Comparison of ENCODE assay signal across 18 cellular contexts in the genomic region with DNA sequence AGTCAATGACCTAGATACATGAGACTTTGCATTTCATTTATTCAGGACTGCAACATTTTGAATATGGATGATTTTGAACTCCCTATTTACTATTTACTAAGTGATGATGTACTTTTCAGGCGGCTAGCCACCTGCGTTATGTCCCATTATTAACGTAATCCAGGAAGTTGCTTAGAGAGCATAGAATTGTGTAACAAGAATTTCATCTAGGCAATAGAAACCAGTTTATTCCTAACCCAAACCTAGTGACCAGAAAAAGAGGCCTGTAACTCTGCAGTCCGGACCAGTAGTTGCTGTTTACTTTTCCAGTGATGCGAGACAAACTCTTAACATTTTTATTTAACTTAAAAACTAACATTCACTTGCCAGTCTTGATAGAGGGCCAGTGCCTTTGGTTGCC. TPM values are rescaled to one million over a fixed set of nuclear protein-coding genes. Genes with fewer than 3 reads are reported as not detected.
DNase-seq lines count a peak whose midpoint lies in the region; ATAC-seq and TF ChIP-seq lines count a peak whose summit lies in the region.
"Had no signal": no experiment of that assay in that cellular context is flagged by ENCODE, and none has a peak within 500 bp of the region (broad histone marks: within the 10 kb centered on the region; RNA-seq: fewer than 3 reads in every experiment).

No MANE protein-coding gene starts in this region.

- H3K36me3 ChIP-seq in gastroesophageal sphincter: peaks cover 0 to 10% of the 10 kb centered on the region in 2 donors
- H3K36me3 ChIP-seq in gastrocnemius medialis: peaks cover 0 to 15% of the 10 kb centered on the region in 2 donors
- no peaks in the 10 kb centered on the region for H3K36me3 ChIP-seq in breast epithelium

- H3K4me3 Mint-ChIP-seq in activated CD8-positive, alpha-beta T cell treated with anti-CD3 and anti-CD28 coated beads, Interleukin-2, amount 10 ng/mL, durations not matched to agents 7 days and 5 days: no peak overlapping the region
- H3K4me3 Mint-ChIP-seq in activated CD8-positive, alpha-beta T cell treated with anti-CD3 and anti-CD28 coated beads for 36 hours: no peak overlapping the region
- no peak overlapping the region for H3K4me3 Mint-ChIP-seq in T-cell
- H3K4me3 Mint-ChIP-seq: activated CD4-positive, alpha-beta T cell treated with anti-CD3 and anti-CD28 coated beads for 36 hours; CD14-positive monocyte; natural killer cell treated with Interleukin-12 subunit alpha and Interleukin-12 subunit beta and Interleukin-15 and Interleukin-18, amount 100 ng/mL, for 72 hours; stimulated activated naive CD8-positive, alpha-beta T cell treated with anti-CD3 and anti-CD28 coated beads, Interleukin-15, amount 100 ng/mL, for 72 hours had no signal

- TF ChIP-seq CTCF in activated CD8-positive, alpha-beta T cell treated with anti-CD3 and anti-CD28 coated beads for 36 hours (IDR thresholded peaks at IDR 0.05): no peak
- TF ChIP-seq CTCF in gastroesophageal sphincter (IDR thresholded peaks at IDR 0.05) (no peak), gastrocnemius medialis (IDR thresholded peaks at IDR 0.05 in 4 of 5, conservative IDR thresholded peaks at IDR 0.05 in 1 of 5) (no peak), breast epithelium (IDR thresholded peaks at IDR 0.05) (no peak)

- no peak for TF ChIP-seq POLR2A in gastroesophageal sphincter (IDR thresholded peaks at IDR 0.05)
- TF ChIP-seq POLR2A in gastrocnemius medialis (IDR thresholded peaks at IDR 0.05): no peak
- TF ChIP-seq POLR2A in breast epithelium (IDR thresholded peaks at IDR 0.05): no peak

- TF ChIP-seq EP300 in gastroesophageal sphincter (IDR thresholded peaks at IDR 0.05): no peak

- H3K27ac Mint-ChIP-seq in activated CD8-positive, alpha-beta T cell treated with anti-CD3 and anti-CD28 coated beads, Interleukin-2, amount 10 ng/mL, durations not matched to agents 7 days and 5 days: peak overlapping the region; percentile 34
- no peak overlapping the region for H3K27ac Mint-ChIP-seq in activated CD8-positive, alpha-beta T cell treated with anti-CD3 and anti-CD28 coated beads for 36 hours
- peak overlapping the region; percentile 15 to 16 for H3K27ac Mint-ChIP-seq in T-cell

- H3K4me3 ChIP-seq in gastroesophageal sphincter: no peak overlapping the region
- H3K4me3 ChIP-seq in gastrocnemius medialis: no peak overlapping the region
- no peak overlapping the region for H3K4me3 ChIP-seq in breast epithelium

- H3K36me3 Mint-ChIP-seq in activated CD8-positive, alpha-beta T cell treated with anti-CD3 and anti-CD28 coated beads, Interleukin-2, amount 10 ng/mL, durations not matched to agents 7 days and 5 days (ENCODE audit: low read depth): peaks cover 32% of the 10 kb centered on the region
- peaks cover 40% of the 10 kb centered on the region for H3K36me3 Mint-ChIP-seq in activated CD8-positive, alpha-beta T cell treated with anti-CD3 and anti-CD28 coated beads for 36 hours (ENCODE audit: low read depth)
- H3K36me3 Mint-ChIP-seq in T-cell: peaks cover 10% of the 10 kb centered on the region
- H3K36me3 Mint-ChIP-seq: natural killer cell treated with Interleukin-12 subunit alpha and Interleukin-12 subunit beta and Interleukin-15 and Interleukin-18, amount 100 ng/mL, for 72 hours had no signal

- H3K4me1 Mint-ChIP-seq in activated CD8-positive, alpha-beta T cell treated with anti-CD3 and anti-CD28 coated beads, Interleukin-2, amount 10 ng/mL, durations not matched to agents 7 days and 5 days (ENCODE audit: low read depth): peaks cover 25% of the 10 kb centered on the region
- peaks cover 53% of the 10 kb centered on the region for H3K4me1 Mint-ChIP-seq in activated CD8-positive, alpha-beta T cell treated with anti-CD3 and anti-CD28 coated beads for 36 hours (ENCODE audit: low read depth)
- peaks cover 39 to 50% (median 46%) of the 10 kb centered on the region in 3 donors for H3K4me1 Mint-ChIP-seq in T-cell

- no peak for ATAC-seq in activated CD8-positive, alpha-beta T cell treated with anti-CD3 and anti-CD28 coated beads, Interleukin-2, amount 10 ng/mL, durations not matched to agents 7 days and 5 days
- ATAC-seq in activated CD8-positive, alpha-beta T cell treated with anti-CD3 and anti-CD28 coated beads for 36 hours: no peak
- ATAC-seq in T-cell (replicated peaks in 1 of 4) (no peak), gastroesophageal sphincter (no peak), gastrocnemius medialis (no peak), GM21515 (IDR thresholded peaks at IDR 0.05; ENCODE audit: unreplicated experiment) (no peak)

- no peak for DNase-seq in activated CD8-positive, alpha-beta T cell treated with anti-CD3 and anti-CD28 coated beads, Interleukin-2, amount 10 ng/mL, durations not matched to agents 7 days and 5 days
- DNase-seq in activated CD8-positive, alpha-beta T cell treated with anti-CD3 and anti-CD28 coated beads for 36 hours: no peak
- no peak for DNase-seq in T-cell
- DNase-seq in gastrocnemius medialis: no peak
- DNase-seq in breast epithelium (ENCODE audit: low spot score in 2 of 2): no peak
- DNase-seq in HuH-7.5 (ENCODE audit: low spot score): no peak
- DNase-seq: activated CD8-positive, alpha-beta memory T cell treated with anti-CD3 and anti-CD28 coated beads, Interleukin-2, amount 50 U/mL, for 48 hours; activated naive CD4-positive, alpha-beta T cell; IMR-90; mesenchymal stem cell; NCI-H2029 treated with DMSO at 0.1 percent for 48 hours; T1000 had no signal

- H3K27me3 ChIP-seq in gastroesophageal sphincter (no peaks in the 10 kb centered on the region), gastrocnemius medialis (no peaks in the 10 kb centered on the region), breast epithelium (no peaks in the 10 kb centered on the region)

- H3K27ac ChIP-seq in gastroesophageal sphincter (peak overlapping the region in 3 of 4 donors; percentile 12 to 59 (median 58)), gastrocnemius medialis (peak overlapping the region in 3 of 4 donors; percentile 35 to 51 (median 43)), breast epithelium (no peak overlapping the region)

- H3K9me3 Mint-ChIP-seq in activated CD8-positive, alpha-beta T cell treated with anti-CD3 and anti-CD28 coated beads, Interleukin-2, amount 10 ng/mL, durations not matched to agents 7 days and 5 days (ENCODE audit: insufficient read depth): no peaks in the 10 kb centered on the region
- H3K9me3 Mint-ChIP-seq in activated CD8-positive, alpha-beta T cell treated with anti-CD3 and anti-CD28 coated beads for 36 hours: no peaks in the 10 kb centered on the region
- no peaks in the 10 kb centered on the region for H3K9me3 Mint-ChIP-seq in T-cell
- H3K9me3 Mint-ChIP-seq: CD14-positive monocyte; natural killer cell treated with Interleukin-12 subunit alpha and Interleukin-12 subunit beta and Interleukin-15 and Interleukin-18, amount 100 ng/mL, for 72 hours had no signal

- no peaks in the 10 kb centered on the region for H3K9me3 ChIP-seq in gastroesophageal sphincter
- H3K9me3 ChIP-seq in gastrocnemius medialis: no peaks in the 10 kb centered on the region
- no peaks in the 10 kb centered on the region for H3K9me3 ChIP-seq in breast epithelium

- 26 to 53% methylated on average over 5 of the region's 5 CpGs for WGBS in gastroesophageal sphincter (ENCODE audit: low coverage in 1 of 2), 2 donors

- in situ Hi-C loops in gastrocnemius medialis (cut with MboI; ENCODE audit: low sequenced_read_pairs in 4 of 4): loop anchor here in 3 of 4 donors (10.0 kb wide), 3 partner anchors 365 to 605 kb away; no protein-coding TSS in a partner anchor

- intact Hi-C loops in activated CD8-positive, alpha-beta T cell treated with anti-CD3 and anti-CD28 coated beads for 36 hours (cut with micrococcal nuclease): loop anchor here (10.0 kb wide), 1 partner anchor 605 kb away; no protein-coding TSS in a partner anchor
- intact Hi-C loops in gastrocnemius medialis (cut with DNase I; ENCODE audit: low total_unique reads) (no loop called here), breast epithelium (cut with DNase I; ENCODE audit: low total_unique reads) (no loop called here)

- no peaks in the 10 kb centered on the region for H3K27me3 Mint-ChIP-seq in activated CD8-positive, alpha-beta T cell treated with anti-CD3 and anti-CD28 coated beads, Interleukin-2, amount 10 ng/mL, durations not matched to agents 7 days and 5 days (ENCODE audit: low read depth)
- no peaks in the 10 kb centered on the region for H3K27me3 Mint-ChIP-seq in activated CD8-positive, alpha-beta T cell treated with anti-CD3 and anti-CD28 coated beads for 36 hours
- H3K27me3 Mint-ChIP-seq in T-cell: no peaks in the 10 kb centered on the region
- H3K27me3 Mint-ChIP-seq: activated CD4-positive, alpha-beta T cell treated with anti-CD3 and anti-CD28 coated beads for 36 hours; natural killer cell treated with Interleukin-12 subunit alpha and Interleukin-12 subunit beta and Interleukin-15 and Interleukin-18, amount 100 ng/mL, for 72 hours; stimulated activated naive CD8-positive, alpha-beta T cell treated with anti-CD3 and anti-CD28 coated beads, Interleukin-15, amount 100 ng/mL, for 72 hours had no signal

- CTCF ChIA-PET in activated CD8-positive, alpha-beta T cell treated with anti-CD3 and anti-CD28 coated beads, Interleukin-2, amount 10 ng/mL, durations not matched to agents 7 days and 5 days (lab: Charles Lee): interaction anchor here (1.4 kb wide), 1 partner anchor 9 kb away, joined by 3 read pairs; no protein-coding TSS in a partner anchor
- CTCF ChIA-PET in activated CD8-positive, alpha-beta T cell treated with anti-CD3 and anti-CD28 coated beads for 36 hours (lab: Charles Lee): interaction anchor here (0.6 to 2.6 kb wide), 4 partner anchors 9 to 644 kb away, joined by 3 to 8 read pairs (median 4); no protein-coding TSS in a partner anchor
- CTCF ChIA-PET in T-cell (lab: Charles Lee): interaction anchor here (0.6 to 2.0 kb wide), 2 partner anchors 10 to 1614 kb away, joined by 3 to 9 read pairs; no protein-coding TSS in a partner anchor

- POLR2A ChIA-PET in activated CD8-positive, alpha-beta T cell treated with anti-CD3 and anti-CD28 coated beads, Interleukin-2, amount 10 ng/mL, durations not matched to agents 7 days and 5 days (lab: Charles Lee): no interaction called here
- POLR2A ChIA-PET in activated CD8-positive, alpha-beta T cell treated with anti-CD3 and anti-CD28 coated beads for 36 hours (lab: Charles Lee): interaction anchor here (0.9 kb wide), 1 partner anchor 146 kb away, joined by 3 read pairs; no protein-coding TSS in a partner anchor
- POLR2A ChIA-PET in T-cell (lab: Charles Lee): no interaction called here

- H3K4me1 ChIP-seq in gastroesophageal sphincter (peaks cover 4 to 88% (median 12%) of the 10 kb centered on the region in 3 donors), gastrocnemius medialis (peaks cover 16 to 32% of the 10 kb centered on the region in 2 donors), breast epithelium (peaks cover 0 to 4% of the 10 kb centered on the region in 2 donors)

RNA-seq across cellular contexts. Expression of a gene that starts 12.3 kb away (rescaled TPM):
- total RNA-seq in activated CD8-positive, alpha-beta T cell treated with anti-CD3 and anti-CD28 coated beads, Interleukin-2, amount 10 ng/mL, durations not matched to agents 7 days and 5 days: 10 to 100 TPM; 56.3 to 61.0 TPM
- total RNA-seq in activated CD8-positive, alpha-beta T cell treated with anti-CD3 and anti-CD28 coated beads for 36 hours: 10 to 100 TPM; 54.9 to 61.9 TPM
- total RNA-seq in T-cell (10 to 100 TPM; 40.7 to 85.2 (median 46.0) TPM), gastroesophageal sphincter (100 to 1,000 TPM in 1 of 4 donors, 10 to 100 TPM in 3; 91.2 to 146 (median 94.3) TPM), gastrocnemius medialis (100 to 1,000 TPM in 1 of 4 donors, 10 to 100 TPM in 3; 26.8 to 299 (median 51.1) TPM), breast epithelium (10 to 100 TPM; 51.1 to 94.3 (median 72.4) TPM)

RNA-seq across cellular contexts. Expression of a gene that starts 51.7 kb away (rescaled TPM):
- 100 to 1,000 TPM; 183 to 194 TPM for total RNA-seq in activated CD8-positive, alpha-beta T cell treated with anti-CD3 and anti-CD28 coated beads, Interleukin-2, amount 10 ng/mL, durations not matched to agents 7 days and 5 days
- total RNA-seq in activated CD8-positive, alpha-beta T cell treated with anti-CD3 and anti-CD28 coated beads for 36 hours: 100 to 1,000 TPM; 186 to 192 TPM
- 10 to 100 TPM; 66.3 to 81.7 (median 79.2) TPM for total RNA-seq in T-cell
- 10 to 100 TPM; 44.4 to 64.2 (median 53.4) TPM for total RNA-seq in gastroesophageal sphincter
- total RNA-seq in gastrocnemius medialis: 10 to 100 TPM; 26.5 to 46.8 (median 30.5) TPM
- 10 to 100 TPM; 23.0 to 47.7 (median 43.3) TPM for total RNA-seq in breast epithelium

Comparison
In these comparisons a context has a peak if more than half of its experiments do, and no peak if none do; other contexts are left out.
1. H3K27ac ChIP-seq: peak in gastroesophageal sphincter (3 of 4) and gastrocnemius medialis (3 of 4); none in breast epithelium (0 of 2).